In genomic region chr12:4034926-4035325, GRCh38 we compare ENCODE assay signal across 15 cellular contexts.
"Had no signal": no experiment of that assay in that cellular context is flagged by ENCODE, and none has a peak within 500 bp of the region (broad histone marks: within the 10 kb centered on the region; RNA-seq: fewer than 3 reads in every experiment).

No MANE protein-coding gene starts in this region.

- H3K36me3 ChIP-seq: esophagus muscularis mucosa, gastrocnemius medialis, left lung, pancreas, stomach, thoracic aorta had no signal

- H3K9me3 Mint-ChIP-seq: central memory CD8-positive, alpha-beta T cell; memory B cell; neural crest cell; T-helper 2 cell treated with Interferon-gamma antibody and Interleukin-4, amounts not matched to agents 5 μg/mL and 100 μg/mL, for 36 hours had no signal

- H3K4me3 Mint-ChIP-seq: brain; central memory CD8-positive, alpha-beta T cell; memory B cell; neural crest cell; T-helper 2 cell treated with Interferon-gamma antibody and Interleukin-4, amounts not matched to agents 5 μg/mL and 100 μg/mL, for 36 hours had no signal

- H3K27ac Mint-ChIP-seq: memory B cell; T-helper 2 cell treated with Interferon-gamma antibody and Interleukin-4, amounts not matched to agents 5 μg/mL and 100 μg/mL, for 36 hours had no signal

- H3K27ac ChIP-seq: esophagus muscularis mucosa, gastrocnemius medialis, pancreas, stomach, thoracic aorta had no signal

- H3K9me3 ChIP-seq: esophagus muscularis mucosa, gastrocnemius medialis, left lung, pancreas, stomach, thoracic aorta had no signal

- H3K36me3 Mint-ChIP-seq: brain, memory B cell had no signal

- DNase-seq: activated naive CD4-positive, alpha-beta T cell treated with anti-CD3 and anti-CD28 coated beads, Interleukin-2, amount 50 U/mL, for 16 hours; activated T-cell treated with anti-CD3 and anti-CD28 coated beads, Interleukin-2, amount 50 U/mL, for 1 hour; amniotic stem cell; gastrocnemius medialis; islet precursor cell; left lung; pancreas; stomach had no signal

- H3K4me3 ChIP-seq: esophagus muscularis mucosa, gastrocnemius medialis, left lung, pancreas, stomach, thoracic aorta had no signal
